In the genomic region with DNA sequence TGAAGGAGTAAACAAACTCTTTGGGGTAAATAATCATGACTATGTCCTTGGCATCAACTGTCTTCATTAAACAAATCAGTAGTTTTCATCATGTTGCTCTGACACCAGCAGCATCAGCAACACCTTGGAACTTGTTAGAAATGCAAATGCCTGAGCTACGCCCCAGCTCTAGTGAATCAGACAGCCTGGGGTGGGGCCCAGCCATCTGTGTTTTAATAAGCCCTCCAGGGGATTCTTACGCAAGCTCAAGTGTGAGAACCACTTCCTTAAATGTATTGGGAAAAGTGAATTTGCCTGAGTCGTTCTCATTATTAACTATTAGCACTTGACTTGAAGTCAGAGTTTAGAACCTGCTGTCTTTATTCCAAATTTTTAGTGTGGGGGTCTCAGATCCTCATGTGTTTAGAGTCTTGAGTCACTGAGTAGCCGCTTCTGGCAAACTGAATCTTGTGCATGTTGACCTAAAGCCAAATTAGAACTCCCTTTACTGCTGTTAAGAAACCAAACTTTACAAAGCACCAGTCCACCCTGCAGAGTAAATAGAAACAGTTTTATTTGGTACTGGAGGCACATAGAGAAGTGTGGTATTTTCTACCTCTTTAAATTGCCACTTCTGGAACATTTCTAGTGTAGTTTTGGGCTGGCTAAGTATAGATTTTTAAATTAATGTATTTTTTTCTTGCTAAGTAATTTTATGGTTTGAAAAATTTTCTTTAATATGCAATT, we compare ENCODE assay signal across 10 cellular contexts.
DNase-seq lines count a peak whose midpoint lies in the region; ATAC-seq and TF ChIP-seq lines count a peak whose summit lies in the region.
"Had no signal": no experiment of that assay in that cellular context is flagged by ENCODE, and none has a peak within 500 bp of the region (broad histone marks: within the 10 kb centered on the region; RNA-seq: fewer than 3 reads in every experiment).

No MANE protein-coding gene starts in this region.

- H3K27me3 Mint-ChIP-seq in activated T-cell treated with anti-CD3 and anti-CD28 coated beads, Interleukin-2, amount 50 U/mL, for 4 hours (ENCODE audit: low read depth): peaks cover 2% of the 10 kb centered on the region

- intact Hi-C loops in prostate gland (cut with DNase I): no loop called here

- H3K4me3 Mint-ChIP-seq in stimulated activated effector memory CD8-positive, alpha-beta T cell treated with anti-CD3 and anti-CD28 coated beads, Interleukin-12 subunit alpha, Interleukin-12 subunit beta, amount 100 ng/mL, for 72 hours: no peak overlapping the region
- no peak overlapping the region for H3K4me3 Mint-ChIP-seq in activated T-cell treated with anti-CD3 and anti-CD28 coated beads, Interleukin-2, amount 50 U/mL, for 4 hours

- H3K27ac ChIP-seq in RWPE2 (ENCODE audit: poor library complexity, severe bottlenecking) (no peak overlapping the region), prostate gland (peak overlapping the region; percentile 31 to 38)

- no peak overlapping the region for H3K27ac Mint-ChIP-seq in stimulated activated effector memory CD8-positive, alpha-beta T cell treated with anti-CD3 and anti-CD28 coated beads, Interleukin-12 subunit alpha, Interleukin-12 subunit beta, amount 100 ng/mL, for 72 hours

- TF ChIP-seq CTCF in RWPE2 (IDR thresholded peaks at IDR 0.05; ENCODE audit: poor library complexity, severe bottlenecking) (no peak), foreskin fibroblast (IDR thresholded peaks at IDR 0.05; ENCODE audit: low read depth, low read length) (no peak), prostate gland (IDR thresholded peaks at IDR 0.05) (no peak)

- DNase-seq in EL: peak; percentile 53
- no peak for DNase-seq in RWPE2 (ENCODE audit: low spot score)
- DNase-seq in foreskin fibroblast: peak; percentile 65 to 77
- DNase-seq in prostate gland (ENCODE audit: low spot score): peak; percentile 25
- no peak for DNase-seq in NCI-H1105 (lab: John Stamatoyannopoulos, UW)
- no peak for DNase-seq in stimulated activated effector memory CD8-positive, alpha-beta T cell treated with anti-CD3 and anti-CD28 coated beads, Interleukin-12 subunit alpha, Interleukin-12 subunit beta, amount 100 ng/mL, for 72 hours (ENCODE audit: low spot score in 2 of 2)
- no peak for DNase-seq in activated T-cell treated with anti-CD3 and anti-CD28 coated beads, Interleukin-2, amount 50 U/mL, for 4 hours
- no peak for DNase-seq in NCI-H526 treated with DMSO at 0.1 percent for 48 hours (lab: John Stamatoyannopoulos, UW)
- DNase-seq: NCI-H1417 treated with DMSO at 0.1 percent for 48 hours; stimulated activated CD4-positive, alpha-beta T cell treated with anti-CD3 and anti-CD28 coated beads, Interleukin-2, amount 100 ng/mL, for 24 hours had no signal

- H3K36me3 ChIP-seq in RWPE2 (ENCODE audit: low read depth): no peaks in the 10 kb centered on the region
- no peaks in the 10 kb centered on the region for H3K36me3 ChIP-seq in prostate gland

- ATAC-seq in RWPE2 (ENCODE audit: low read depth): peak; percentile 54; the same call in 1 of the 3 replicates
- ATAC-seq in stimulated activated effector memory CD8-positive, alpha-beta T cell treated with anti-CD3 and anti-CD28 coated beads, Interleukin-12 subunit alpha, Interleukin-12 subunit beta, amount 100 ng/mL, for 72 hours: no peak
- ATAC-seq in activated T-cell treated with anti-CD3 and anti-CD28 coated beads, Interleukin-2, amount 50 U/mL, for 4 hours: no peak

- H3K9me3 ChIP-seq in RWPE2 (ENCODE audit: severe bottlenecking) (no peaks in the 10 kb centered on the region), prostate gland (no peaks in the 10 kb centered on the region)

- WGBS in prostate gland: 13% methylated on average over 4 of the region's 4 CpGs

- peaks cover 7% of the 10 kb centered on the region for H3K4me1 ChIP-seq in RWPE2 (ENCODE audit: insufficient read depth, poor library complexity, severe bottlenecking)
- no peaks in the 10 kb centered on the region for H3K4me1 ChIP-seq in prostate gland (replicated peaks)

- TF ChIP-seq POLR2A in prostate gland (IDR thresholded peaks at IDR 0.05): no peak

- no peaks in the 10 kb centered on the region for H3K36me3 Mint-ChIP-seq in stimulated activated effector memory CD8-positive, alpha-beta T cell treated with anti-CD3 and anti-CD28 coated beads, Interleukin-12 subunit alpha, Interleukin-12 subunit beta, amount 100 ng/mL, for 72 hours
- H3K36me3 Mint-ChIP-seq in activated T-cell treated with anti-CD3 and anti-CD28 coated beads, Interleukin-2, amount 50 U/mL, for 4 hours (ENCODE audit: insufficient read depth): no peaks in the 10 kb centered on the region

- H3K9me3 Mint-ChIP-seq in stimulated activated effector memory CD8-positive, alpha-beta T cell treated with anti-CD3 and anti-CD28 coated beads, Interleukin-12 subunit alpha, Interleukin-12 subunit beta, amount 100 ng/mL, for 72 hours: no peaks in the 10 kb centered on the region
- H3K9me3 Mint-ChIP-seq in activated T-cell treated with anti-CD3 and anti-CD28 coated beads, Interleukin-2, amount 50 U/mL, for 4 hours: peaks cover 4% of the 10 kb centered on the region

- H3K4me3 ChIP-seq in RWPE2 (ENCODE audit: severe bottlenecking) (no peak overlapping the region), foreskin fibroblast (ENCODE audit: low read depth in 1 of 2, low read length in 2 of 2) (no peak overlapping the region), prostate gland (no peak overlapping the region)

- H3K4me1 Mint-ChIP-seq in stimulated activated effector memory CD8-positive, alpha-beta T cell treated with anti-CD3 and anti-CD28 coated beads, Interleukin-12 subunit alpha, Interleukin-12 subunit beta, amount 100 ng/mL, for 72 hours: no peaks in the 10 kb centered on the region
- peaks cover 5% of the 10 kb centered on the region for H3K4me1 Mint-ChIP-seq in activated T-cell treated with anti-CD3 and anti-CD28 coated beads, Interleukin-2, amount 50 U/mL, for 4 hours (ENCODE audit: low read depth)

- H3K27me3 ChIP-seq in RWPE2 (ENCODE audit: insufficient read depth, poor library complexity, severe bottlenecking) (no peaks in the 10 kb centered on the region), prostate gland (replicated peaks; ENCODE audit: insufficient read depth) (no peaks in the 10 kb centered on the region)

Comparison
In these comparisons a context has a peak if more than half of its experiments do, and no peak if none do; other contexts are left out.
1. DNase-seq: peak in EL (single experiment), foreskin fibroblast (2 of 2) and prostate gland (single experiment); none in RWPE2 (single experiment), NCI-H1105 (single experiment), stimulated activated effector memory CD8-positive, alpha-beta T cell treated with anti-CD3 and anti-CD28 coated beads, Interleukin-12 subunit alpha, Interleukin-12 subunit beta, amount 100 ng/mL, for 72 hours (0 of 2), activated T-cell treated with anti-CD3 and anti-CD28 coated beads, Interleukin-2, amount 50 U/mL, for 4 hours (single experiment) and NCI-H526 treated with DMSO at 0.1 percent for 48 hours (single experiment).